Comparison of ENCODE assay signal across 8 cellular contexts in genomic region chr16:68520649-68521086, GRCh38. TPM values are rescaled to one million over a fixed set of nuclear protein-coding genes. Genes with fewer than 3 reads are reported as not detected.
DNase-seq lines count a peak whose midpoint lies in the region; ATAC-seq and TF ChIP-seq lines count a peak whose summit lies in the region.

No MANE protein-coding gene starts in this region.

- DNase-seq in AML-193 (lab: John Stamatoyannopoulos, UW) (peak; percentile 77 to 81), HPDE6-E6E7 (ENCODE audit: extremely low spot score) (peak; percentile 97), NCI-H82 treated with DMSO at 0.1 percent for 48 hours (lab: John Stamatoyannopoulos, UW; ENCODE audit: unreplicated experiment) (peak; percentile 52), dermis microvascular lymphatic vessel endothelial cell (ENCODE audit: low read depth in 2 of 2) (peak; percentile 79 to 88), lower lobe of right lung (peak; percentile 95)
- DNase-seq in activated CD4-positive, alpha-beta T cell treated with anti-CD3 and anti-CD28 coated beads, Interleukin-2, amount 50 U/mL, for 48 hours, result peak; percentile 84 to 89
- DNase-seq in stimulated activated CD4-positive, alpha-beta T cell treated with anti-CD3 and anti-CD28 coated beads, TNF-alpha, amount 100 ng/mL, for 48 hours (ENCODE audit: low read depth in 3 of 3), result peak; percentile 74 to 84 (median 78)

- peak overlapping the region; percentile 31 for H3K4me3 ChIP-seq in lower lobe of right lung

- intact Hi-C loops in lower lobe of right lung (cut with DNase I), result no loop called here

- TF ChIP-seq CTCF in lower lobe of right lung (IDR thresholded peaks at IDR 0.05), result peak; percentile 98

- H3K27ac ChIP-seq in lower lobe of right lung, result no peak overlapping the region

- H3K9me3 ChIP-seq in lower lobe of right lung, result no peaks in the 10 kb centered on the region

- ATAC-seq in GM19043 (IDR thresholded peaks at IDR 0.05; ENCODE audit: low read depth, unreplicated experiment) (peak; percentile 53), lower lobe of right lung (peak; percentile 95 to 98)

- no peaks in the 10 kb centered on the region for H3K27me3 ChIP-seq in lower lobe of right lung (ENCODE audit: low read depth)

- peaks cover 7% of the 10 kb centered on the region for H3K4me1 ChIP-seq in lower lobe of right lung

- no peaks in the 10 kb centered on the region for H3K36me3 ChIP-seq in lower lobe of right lung

RNA-seq across cellular contexts. Expression of gene ZFP90, which starts 18.4 kb away (rescaled TPM):
- 11.2 and 15.2 TPM in 2 replicates for total RNA-seq in dermis microvascular lymphatic vessel endothelial cell
- total RNA-seq in lower lobe of right lung, result 25.7 TPM
